1 cellular context compared by ENCODE assay signal in the genomic region with DNA sequence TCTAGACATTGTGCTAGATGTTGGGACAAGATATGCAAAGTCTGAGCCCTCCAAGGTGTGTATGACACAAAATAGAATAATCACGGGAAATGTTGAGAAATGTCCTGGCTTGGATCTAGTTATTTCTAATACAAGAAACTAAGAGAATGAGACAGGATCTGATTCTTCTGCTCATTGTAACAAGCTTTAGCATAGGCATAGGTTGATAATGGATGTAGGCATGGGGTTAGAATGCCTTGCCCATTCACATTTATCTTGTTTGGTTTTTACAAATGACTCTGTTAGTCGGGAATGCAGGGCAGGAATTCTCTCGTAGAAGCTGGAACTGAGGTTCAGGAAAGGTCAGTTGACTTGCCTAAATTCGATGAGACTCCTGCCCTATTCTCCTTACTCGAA.
TF ChIP-seq lines count a peak whose summit lies in the region.

No MANE protein-coding gene starts in this region.

TF ChIP-seq in GM23338, 12 proteins besides CTCF, POLR2A, EP300 and RAD21 (continued from another document):
- TF ChIP-seq STAT1 (IDR thresholded peaks at IDR 0.05; ENCODE audit: unreplicated experiment) (no peak), JUNB (IDR thresholded peaks at IDR 0.05; ENCODE audit: unreplicated experiment) (no peak), EZH2phosphoT487 (IDR thresholded peaks at IDR 0.05; ENCODE audit: unreplicated experiment) (no peak), CREB1 (CRISPR knock-in tag; IDR thresholded peaks at IDR 0.05; ENCODE audit: low read depth) (no peak), ZNF331 (CRISPR knock-in tag; IDR thresholded peaks at IDR 0.05; ENCODE audit: low read depth) (no peak), NANOG (IDR thresholded peaks at IDR 0.05; ENCODE audit: borderline replicate concordance) (no peak), ZNF114 (CRISPR knock-in tag; IDR thresholded peaks at IDR 0.05) (no peak), POLR2AphosphoS5 (IDR thresholded peaks at IDR 0.05; ENCODE audit: low read depth) (no peak), EZH2 (IDR thresholded peaks at IDR 0.05; ENCODE audit: low read depth, unreplicated experiment) (no peak)
- TF ChIP-seq, protein P1, sequence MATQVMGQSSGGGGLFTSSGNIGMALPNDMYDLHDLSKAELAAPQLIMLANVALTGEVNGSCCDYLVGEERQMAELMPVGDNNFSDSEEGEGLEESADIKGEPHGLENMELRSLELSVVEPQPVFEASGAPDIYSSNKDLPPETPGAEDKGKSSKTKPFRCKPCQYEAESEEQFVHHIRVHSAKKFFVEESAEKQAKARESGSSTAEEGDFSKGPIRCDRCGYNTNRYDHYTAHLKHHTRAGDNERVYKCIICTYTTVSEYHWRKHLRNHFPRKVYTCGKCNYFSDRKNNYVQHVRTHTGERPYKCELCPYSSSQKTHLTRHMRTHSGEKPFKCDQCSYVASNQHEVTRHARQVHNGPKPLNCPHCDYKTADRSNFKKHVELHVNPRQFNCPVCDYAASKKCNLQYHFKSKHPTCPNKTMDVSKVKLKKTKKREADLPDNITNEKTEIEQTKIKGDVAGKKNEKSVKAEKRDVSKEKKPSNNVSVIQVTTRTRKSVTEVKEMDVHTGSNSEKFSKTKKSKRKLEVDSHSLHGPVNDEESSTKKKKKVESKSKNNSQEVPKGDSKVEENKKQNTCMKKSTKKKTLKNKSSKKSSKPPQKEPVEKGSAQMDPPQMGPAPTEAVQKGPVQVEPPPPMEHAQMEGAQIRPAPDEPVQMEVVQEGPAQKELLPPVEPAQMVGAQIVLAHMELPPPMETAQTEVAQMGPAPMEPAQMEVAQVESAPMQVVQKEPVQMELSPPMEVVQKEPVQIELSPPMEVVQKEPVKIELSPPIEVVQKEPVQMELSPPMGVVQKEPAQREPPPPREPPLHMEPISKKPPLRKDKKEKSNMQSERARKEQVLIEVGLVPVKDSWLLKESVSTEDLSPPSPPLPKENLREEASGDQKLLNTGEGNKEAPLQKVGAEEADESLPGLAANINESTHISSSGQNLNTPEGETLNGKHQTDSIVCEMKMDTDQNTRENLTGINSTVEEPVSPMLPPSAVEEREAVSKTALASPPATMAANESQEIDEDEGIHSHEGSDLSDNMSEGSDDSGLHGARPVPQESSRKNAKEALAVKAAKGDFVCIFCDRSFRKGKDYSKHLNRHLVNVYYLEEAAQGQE (IDR thresholded peaks at IDR 0.05; ENCODE audit: unreplicated experiment): no peak
- TF ChIP-seq, protein P2, sequence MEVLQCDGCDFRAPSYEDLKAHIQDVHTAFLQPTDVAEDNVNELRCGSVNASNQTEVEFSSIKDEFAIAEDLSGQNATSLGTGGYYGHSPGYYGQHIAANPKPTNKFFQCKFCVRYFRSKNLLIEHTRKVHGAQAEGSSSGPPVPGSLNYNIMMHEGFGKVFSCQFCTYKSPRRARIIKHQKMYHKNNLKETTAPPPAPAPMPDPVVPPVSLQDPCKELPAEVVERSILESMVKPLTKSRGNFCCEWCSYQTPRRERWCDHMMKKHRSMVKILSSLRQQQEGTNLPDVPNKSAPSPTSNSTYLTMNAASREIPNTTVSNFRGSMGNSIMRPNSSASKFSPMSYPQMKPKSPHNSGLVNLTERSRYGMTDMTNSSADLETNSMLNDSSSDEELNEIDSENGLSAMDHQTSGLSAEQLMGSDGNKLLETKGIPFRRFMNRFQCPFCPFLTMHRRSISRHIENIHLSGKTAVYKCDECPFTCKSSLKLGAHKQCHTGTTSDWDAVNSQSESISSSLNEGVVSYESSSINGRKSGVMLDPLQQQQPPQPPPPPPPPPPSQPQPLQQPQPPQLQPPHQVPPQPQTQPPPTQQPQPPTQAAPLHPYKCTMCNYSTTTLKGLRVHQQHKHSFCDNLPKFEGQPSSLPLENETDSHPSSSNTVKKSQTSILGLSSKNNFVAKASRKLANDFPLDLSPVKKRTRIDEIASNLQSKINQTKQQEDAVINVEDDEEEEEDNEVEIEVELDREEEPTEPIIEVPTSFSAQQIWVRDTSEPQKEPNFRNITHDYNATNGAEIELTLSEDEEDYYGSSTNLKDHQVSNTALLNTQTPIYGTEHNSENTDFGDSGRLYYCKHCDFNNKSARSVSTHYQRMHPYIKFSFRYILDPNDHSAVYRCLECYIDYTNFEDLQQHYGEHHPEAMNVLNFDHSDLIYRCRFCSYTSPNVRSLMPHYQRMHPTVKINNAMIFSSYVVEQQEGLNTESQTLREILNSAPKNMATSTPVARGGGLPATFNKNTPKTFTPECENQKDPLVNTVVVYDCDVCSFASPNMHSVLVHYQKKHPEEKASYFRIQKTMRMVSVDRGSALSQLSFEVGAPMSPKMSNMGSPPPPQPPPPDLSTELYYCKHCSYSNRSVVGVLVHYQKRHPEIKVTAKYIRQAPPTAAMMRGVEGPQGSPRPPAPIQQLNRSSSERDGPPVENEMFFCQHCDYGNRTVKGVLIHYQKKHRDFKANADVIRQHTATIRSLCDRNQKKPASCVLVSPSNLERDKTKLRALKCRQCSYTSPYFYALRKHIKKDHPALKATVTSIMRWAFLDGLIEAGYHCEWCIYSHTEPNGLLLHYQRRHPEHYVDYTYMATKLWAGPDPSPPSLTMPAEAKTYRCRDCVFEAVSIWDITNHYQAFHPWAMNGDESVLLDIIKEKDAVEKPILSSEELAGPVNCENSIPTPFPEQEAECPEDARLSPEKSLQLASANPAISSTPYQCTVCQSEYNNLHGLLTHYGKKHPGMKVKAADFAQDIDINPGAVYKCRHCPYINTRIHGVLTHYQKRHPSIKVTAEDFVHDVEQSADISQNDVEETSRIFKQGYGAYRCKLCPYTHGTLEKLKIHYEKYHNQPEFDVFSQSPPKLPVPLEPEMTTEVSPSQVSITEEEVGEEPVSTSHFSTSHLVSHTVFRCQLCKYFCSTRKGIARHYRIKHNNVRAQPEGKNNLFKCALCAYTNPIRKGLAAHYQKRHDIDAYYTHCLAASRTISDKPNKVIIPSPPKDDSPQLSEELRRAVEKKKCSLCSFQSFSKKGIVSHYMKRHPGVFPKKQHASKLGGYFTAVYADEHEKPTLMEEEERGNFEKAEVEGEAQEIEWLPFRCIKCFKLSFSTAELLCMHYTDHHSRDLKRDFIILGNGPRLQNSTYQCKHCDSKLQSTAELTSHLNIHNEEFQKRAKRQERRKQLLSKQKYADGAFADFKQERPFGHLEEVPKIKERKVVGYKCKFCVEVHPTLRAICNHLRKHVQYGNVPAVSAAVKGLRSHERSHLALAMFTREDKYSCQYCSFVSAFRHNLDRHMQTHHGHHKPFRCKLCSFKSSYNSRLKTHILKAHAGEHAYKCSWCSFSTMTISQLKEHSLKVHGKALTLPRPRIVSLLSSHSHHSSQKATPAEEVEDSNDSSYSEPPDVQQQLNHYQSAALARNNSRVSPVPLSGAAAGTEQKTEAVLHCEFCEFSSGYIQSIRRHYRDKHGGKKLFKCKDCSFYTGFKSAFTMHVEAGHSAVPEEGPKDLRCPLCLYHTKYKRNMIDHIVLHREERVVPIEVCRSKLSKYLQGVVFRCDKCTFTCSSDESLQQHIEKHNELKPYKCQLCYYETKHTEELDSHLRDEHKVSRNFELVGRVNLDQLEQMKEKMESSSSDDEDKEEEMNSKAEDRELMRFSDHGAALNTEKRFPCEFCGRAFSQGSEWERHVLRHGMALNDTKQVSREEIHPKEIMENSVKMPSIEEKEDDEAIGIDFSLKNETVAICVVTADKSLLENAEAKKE (CRISPR knock-in tag; IDR thresholded peaks at IDR 0.05): no peak
